1 cellular context compared by ENCODE assay signal in genomic region chrX:132532955-132533354, GRCh38.
TF ChIP-seq lines count a peak whose summit lies in the region.

No MANE protein-coding gene starts in this region.

TF ChIP-seq in HepG2, 621 proteins besides CTCF, POLR2A, EP300 and RAD21 (continued from another document and continues in another):
- TF ChIP-seq MZF1 (CRISPR knock-in tag; IDR thresholded peaks at IDR 0.05; ENCODE audit: borderline replicate concordance): no peak
- TF ChIP-seq, protein P1, sequence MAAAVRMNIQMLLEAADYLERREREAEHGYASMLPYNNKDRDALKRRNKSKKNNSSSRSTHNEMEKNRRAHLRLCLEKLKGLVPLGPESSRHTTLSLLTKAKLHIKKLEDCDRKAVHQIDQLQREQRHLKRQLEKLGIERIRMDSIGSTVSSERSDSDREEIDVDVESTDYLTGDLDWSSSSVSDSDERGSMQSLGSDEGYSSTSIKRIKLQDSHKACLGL (CRISPR knock-in tag; IDR thresholded peaks at IDR 0.05): no peak
- TF ChIP-seq ZNF713 (CRISPR knock-in tag; IDR thresholded peaks at IDR 0.05): no peak
- TF ChIP-seq ZNF639 (CRISPR knock-in tag; conservative IDR thresholded peaks at IDR 0.05): no peak
- TF ChIP-seq, protein P2, sequence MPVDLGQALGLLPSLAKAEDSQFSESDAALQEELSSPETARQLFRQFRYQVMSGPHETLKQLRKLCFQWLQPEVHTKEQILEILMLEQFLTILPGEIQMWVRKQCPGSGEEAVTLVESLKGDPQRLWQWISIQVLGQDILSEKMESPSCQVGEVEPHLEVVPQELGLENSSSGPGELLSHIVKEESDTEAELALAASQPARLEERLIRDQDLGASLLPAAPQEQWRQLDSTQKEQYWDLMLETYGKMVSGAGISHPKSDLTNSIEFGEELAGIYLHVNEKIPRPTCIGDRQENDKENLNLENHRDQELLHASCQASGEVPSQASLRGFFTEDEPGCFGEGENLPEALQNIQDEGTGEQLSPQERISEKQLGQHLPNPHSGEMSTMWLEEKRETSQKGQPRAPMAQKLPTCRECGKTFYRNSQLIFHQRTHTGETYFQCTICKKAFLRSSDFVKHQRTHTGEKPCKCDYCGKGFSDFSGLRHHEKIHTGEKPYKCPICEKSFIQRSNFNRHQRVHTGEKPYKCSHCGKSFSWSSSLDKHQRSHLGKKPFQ (CRISPR knock-in tag; IDR thresholded peaks at IDR 0.05; ENCODE audit: insufficient replicate concordance): no peak
- no peak for TF ChIP-seq ZNF850 (CRISPR knock-in tag; conservative IDR thresholded peaks at IDR 0.05)
- TF ChIP-seq ETV6 (CRISPR knock-in tag; conservative IDR thresholded peaks at IDR 0.05): no peak
- TF ChIP-seq SOX6 (IDR thresholded peaks at IDR 0.05): no peak
- peak; percentile 51; the same call in 1 of the 2 replicates for TF ChIP-seq SOX6 (CRISPR knock-in tag; IDR thresholded peaks at IDR 0.05)
- TF ChIP-seq USF2 (IDR thresholded peaks at IDR 0.05; ENCODE audit: low read depth, low read length): no peak
- TF ChIP-seq USF2 (CRISPR knock-in tag; IDR thresholded peaks at IDR 0.05; ENCODE audit: borderline replicate concordance): no peak
- no peak for TF ChIP-seq ZNF879 (CRISPR knock-in tag; IDR thresholded peaks at IDR 0.05)
- TF ChIP-seq, protein P3, sequence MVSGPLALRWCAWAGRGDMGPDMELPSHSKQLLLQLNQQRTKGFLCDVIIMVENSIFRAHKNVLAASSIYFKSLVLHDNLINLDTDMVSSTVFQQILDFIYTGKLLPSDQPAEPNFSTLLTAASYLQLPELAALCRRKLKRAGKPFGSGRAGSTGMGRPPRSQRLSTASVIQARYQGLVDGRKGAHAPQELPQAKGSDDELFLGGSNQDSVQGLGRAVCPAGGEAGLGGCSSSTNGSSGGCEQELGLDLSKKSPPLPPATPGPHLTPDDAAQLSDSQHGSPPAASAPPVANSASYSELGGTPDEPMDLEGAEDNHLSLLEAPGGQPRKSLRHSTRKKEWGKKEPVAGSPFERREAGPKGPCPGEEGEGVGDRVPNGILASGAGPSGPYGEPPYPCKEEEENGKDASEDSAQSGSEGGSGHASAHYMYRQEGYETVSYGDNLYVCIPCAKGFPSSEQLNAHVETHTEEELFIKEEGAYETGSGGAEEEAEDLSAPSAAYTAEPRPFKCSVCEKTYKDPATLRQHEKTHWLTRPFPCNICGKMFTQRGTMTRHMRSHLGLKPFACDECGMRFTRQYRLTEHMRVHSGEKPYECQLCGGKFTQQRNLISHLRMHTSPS (CRISPR knock-in tag; IDR thresholded peaks at IDR 0.05; ENCODE audit: low read depth): no peak
- TF ChIP-seq ZNF766 (CRISPR knock-in tag; IDR thresholded peaks at IDR 0.05; ENCODE audit: borderline replicate concordance): no peak
- no peak for TF ChIP-seq ZNF7 (CRISPR knock-in tag; IDR thresholded peaks at IDR 0.05)
- TF ChIP-seq ZNF816 (CRISPR knock-in tag; IDR thresholded peaks at IDR 0.05; ENCODE audit: borderline replicate concordance): no peak
- TF ChIP-seq HDAC1 (CRISPR knock-in tag; IDR thresholded peaks at IDR 0.05): no peak
- TF ChIP-seq NKX3-1 (CRISPR knock-in tag; IDR thresholded peaks at IDR 0.05): no peak
- peak; percentile 97 for TF ChIP-seq RARA (CRISPR knock-in tag; IDR thresholded peaks at IDR 0.05)
- TF ChIP-seq TOE1 (CRISPR knock-in tag; IDR thresholded peaks at IDR 0.05): no peak
- TF ChIP-seq NR0B2 (CRISPR knock-in tag; IDR thresholded peaks at IDR 0.05): no peak
- no peak for TF ChIP-seq NR1H2 (CRISPR knock-in tag; IDR thresholded peaks at IDR 0.05; ENCODE audit: borderline replicate concordance, low read depth)
- TF ChIP-seq, protein P4, sequence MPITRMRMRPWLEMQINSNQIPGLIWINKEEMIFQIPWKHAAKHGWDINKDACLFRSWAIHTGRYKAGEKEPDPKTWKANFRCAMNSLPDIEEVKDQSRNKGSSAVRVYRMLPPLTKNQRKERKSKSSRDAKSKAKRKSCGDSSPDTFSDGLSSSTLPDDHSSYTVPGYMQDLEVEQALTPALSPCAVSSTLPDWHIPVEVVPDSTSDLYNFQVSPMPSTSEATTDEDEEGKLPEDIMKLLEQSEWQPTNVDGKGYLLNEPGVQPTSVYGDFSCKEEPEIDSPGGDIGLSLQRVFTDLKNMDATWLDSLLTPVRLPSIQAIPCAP (CRISPR knock-in tag; IDR thresholded peaks at IDR 0.05; ENCODE audit: low read depth): no peak
- 0 out of 2 replicates have a peak, but pooled peaks have one; percentile 44 for TF ChIP-seq RXRB (CRISPR knock-in tag; IDR thresholded peaks at IDR 0.05; ENCODE audit: borderline replicate concordance)
- no peak for TF ChIP-seq CENPX (CRISPR knock-in tag; IDR thresholded peaks at IDR 0.05)
- TF ChIP-seq FOXP4 (CRISPR knock-in tag; IDR thresholded peaks at IDR 0.05): 0 out of 2 replicates have a peak, but pooled peaks have one; percentile 23
- TF ChIP-seq, protein P5, sequence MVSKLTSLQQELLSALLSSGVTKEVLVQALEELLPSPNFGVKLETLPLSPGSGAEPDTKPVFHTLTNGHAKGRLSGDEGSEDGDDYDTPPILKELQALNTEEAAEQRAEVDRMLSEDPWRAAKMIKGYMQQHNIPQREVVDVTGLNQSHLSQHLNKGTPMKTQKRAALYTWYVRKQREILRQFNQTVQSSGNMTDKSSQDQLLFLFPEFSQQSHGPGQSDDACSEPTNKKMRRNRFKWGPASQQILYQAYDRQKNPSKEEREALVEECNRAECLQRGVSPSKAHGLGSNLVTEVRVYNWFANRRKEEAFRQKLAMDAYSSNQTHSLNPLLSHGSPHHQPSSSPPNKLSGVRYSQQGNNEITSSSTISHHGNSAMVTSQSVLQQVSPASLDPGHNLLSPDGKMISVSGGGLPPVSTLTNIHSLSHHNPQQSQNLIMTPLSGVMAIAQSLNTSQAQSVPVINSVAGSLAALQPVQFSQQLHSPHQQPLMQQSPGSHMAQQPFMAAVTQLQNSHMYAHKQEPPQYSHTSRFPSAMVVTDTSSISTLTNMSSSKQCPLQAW (CRISPR knock-in tag; IDR thresholded peaks at IDR 0.05): no peak
- no peak for TF ChIP-seq ZNF263 (CRISPR knock-in tag; IDR thresholded peaks at IDR 0.05)
- TF ChIP-seq, protein P6, sequence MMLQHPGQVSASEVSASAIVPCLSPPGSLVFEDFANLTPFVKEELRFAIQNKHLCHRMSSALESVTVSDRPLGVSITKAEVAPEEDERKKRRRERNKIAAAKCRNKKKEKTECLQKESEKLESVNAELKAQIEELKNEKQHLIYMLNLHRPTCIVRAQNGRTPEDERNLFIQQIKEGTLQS (CRISPR knock-in tag; IDR thresholded peaks at IDR 0.05): 0 out of 2 replicates have a peak, but pooled peaks have one; percentile 50
- no peak for TF ChIP-seq FOXK2 (IDR thresholded peaks at IDR 0.05)
- TF ChIP-seq ZNF644 (CRISPR knock-in tag; IDR thresholded peaks at IDR 0.05; ENCODE audit: low read depth): peak; percentile 87
- peak; percentile 69 for TF ChIP-seq ARID3A (IDR thresholded peaks at IDR 0.05; ENCODE audit: low read depth, low read length)
- TF ChIP-seq ZNF142 (CRISPR knock-in tag; IDR thresholded peaks at IDR 0.05): no peak
- TF ChIP-seq MAFF (IDR thresholded peaks at IDR 0.05; ENCODE audit: low read depth, low read length): no peak
- no peak for TF ChIP-seq MTF2 (CRISPR knock-in tag; IDR thresholded peaks at IDR 0.05; ENCODE audit: borderline replicate concordance)
- peak; percentile 75 for TF ChIP-seq BCL6 (CRISPR knock-in tag; IDR thresholded peaks at IDR 0.05)
